ENCODE assay signal across 8 cellular contexts in genomic region chr5:132260714-132261615, GRCh38. TPM values are rescaled to one million over a fixed set of nuclear protein-coding genes. Genes with fewer than 3 reads are reported as not detected.
DNase-seq lines count a peak whose midpoint lies in the region; ATAC-seq and TF ChIP-seq lines count a peak whose summit lies in the region.

No MANE protein-coding gene starts in this region.

- peaks cover 3% of the 10 kb centered on the region for H3K36me3 Mint-ChIP-seq in T-helper 17 cell (ENCODE audit: low read depth)
- H3K36me3 Mint-ChIP-seq in endodermal cell (ENCODE audit: low read depth) = no peaks in the 10 kb centered on the region

- TF ChIP-seq CTCF in BJ (IDR thresholded peaks at IDR 0.05; ENCODE audit: insufficient read depth, low read depth, low read length) (no peak), HCT116 (IDR thresholded peaks at IDR 0.05 in 2 of 3, conservative IDR thresholded peaks at IDR 0.05 in 1 of 3; ENCODE audit: borderline replicate concordance in 1 of 3, insufficient read depth in 1 of 3, low read depth in 2 of 3, low read length in 2 of 3) (no peak), endodermal cell (conservative IDR thresholded peaks at IDR 0.05) (no peak), osteoblast (IDR thresholded peaks at IDR 0.05; ENCODE audit: extremely low read depth, low read depth, low read length) (no peak), vagina (IDR thresholded peaks at IDR 0.05) (no peak)

- H3K4me3 ChIP-seq in BJ (ENCODE audit: low read depth, low read length) = no peak overlapping the region
- H3K4me3 ChIP-seq in HCT116 (replicated peaks in 1 of 2; ENCODE audit: low read depth in 1 of 2, low read length in 2 of 2) = peak overlapping the region in 1 of 2 experiments; percentile 35; a peak in 2 of 4 replicates
- no peak overlapping the region for H3K4me3 ChIP-seq in endodermal cell (ENCODE audit: low read length)
- H3K4me3 ChIP-seq in osteoblast (ENCODE audit: insufficient read depth, low read length) = peak overlapping the region; percentile 81
- H3K4me3 ChIP-seq in vagina = no peak overlapping the region

- peak overlapping the region; percentile 75 for H3K4me2 ChIP-seq in HCT116 (ENCODE audit: low read length)
- H3K4me2 ChIP-seq in osteoblast (ENCODE audit: insufficient read depth, low read length) = peak overlapping the region; percentile 98

- BruUV-seq in HCT116 (replicated peaks; lab: Mats Ljungman, UMichigan) = no TSS peak

- H2AFZ ChIP-seq in HCT116 (ENCODE audit: low read depth, low read length, poor library complexity, severe bottlenecking) = peak overlapping the region; percentile 77
- no peak overlapping the region for H2AFZ ChIP-seq in osteoblast (ENCODE audit: low read length)

- peak overlapping the region; percentile 10 for H3K4me3 Mint-ChIP-seq in T-helper 17 cell
- no peak overlapping the region for H3K4me3 Mint-ChIP-seq in endodermal cell

- H3K4me1 Mint-ChIP-seq in T-helper 17 cell = peaks cover 12% of the 10 kb centered on the region
- peaks cover 4% of the 10 kb centered on the region for H3K4me1 Mint-ChIP-seq in endodermal cell

- H3K9me3 ChIP-seq in HCT116 (ENCODE audit: control insufficient read depth in 1 of 2, insufficient read depth in 1 of 2, low read depth in 1 of 2, low read length in 2 of 2) (no peaks in the 10 kb centered on the region), T-helper 17 cell (ENCODE audit: control insufficient read depth, low read length, poor library complexity, severe bottlenecking) (no peaks in the 10 kb centered on the region), endodermal cell (ENCODE audit: control insufficient read depth, low read length) (no peaks in the 10 kb centered on the region), osteoblast (ENCODE audit: low read depth, low read length) (no peaks in the 10 kb centered on the region), vagina (no peaks in the 10 kb centered on the region)

- peak overlapping the region; percentile 27; the same call in 1 of the 2 replicates for H3K9ac ChIP-seq in HCT116 (ENCODE audit: low read length)
- no peak overlapping the region for H3K9ac ChIP-seq in endodermal cell (ENCODE audit: extremely low read depth, low read length, poor library complexity, severe bottlenecking)

- no peaks in the 10 kb centered on the region for H3K9me3 Mint-ChIP-seq in endodermal cell

- POLR2A ChIA-PET in BJ (lab: Charles Lee) (no interaction called here), HCT116 (lab: Charles Lee) (interaction anchor here (1.4 kb wide), 1 partner anchor 33 kb away, joined by 3 read pairs; the partner anchor contains the start of gene P4HA2)

- TF ChIP-seq POLR2A in HCT116 (IDR thresholded peaks at IDR 0.05; ENCODE audit: borderline replicate concordance, extremely low read depth, insufficient read depth, insufficient read length) (no peak), vagina (IDR thresholded peaks at IDR 0.05) (no peak)

- H3K27ac Mint-ChIP-seq in T-helper 17 cell (peak overlapping the region; percentile 12), endodermal cell (no peak overlapping the region)

- CTCF ChIA-PET in BJ (lab: Yijun Ruan, JAX) = interaction anchor here (0.7 to 5.7 kb wide), 5 partner anchors 12 to 71 kb away, joined by 3 to 42 read pairs (median 3); partner anchors contain the start of gene P4HA2
- CTCF ChIA-PET in HCT116 (lab: Charles Lee) = interaction anchor here (2.8 kb wide), 1 partner anchor 22 kb away, joined by 14 read pairs; no protein-coding TSS in a partner anchor

- peak; percentile 46 for DNase-seq in BJ (ENCODE audit: low read depth)
- DNase-seq in HCT116 (ENCODE audit: low read depth, low spot score) = peak; percentile 72
- DNase-seq in T-helper 17 cell = no peak
- DNase-seq in endodermal cell = peak; percentile 31
- peak; percentile 94 for DNase-seq in osteoblast (ENCODE audit: insufficient read length, low spot score, missing footprints)
- DNase-seq in vagina (ENCODE audit: extremely low spot score in 2 of 2) = peak in 1 of 2 donors; percentile 87

- H3K9me2 ChIP-seq in HCT116 (ENCODE audit: insufficient read depth) = no peaks in the 10 kb centered on the region

- H3K27ac ChIP-seq in HCT116 (ENCODE audit: low read depth, low read length) = peak overlapping the region; percentile 36
- H3K27ac ChIP-seq in endodermal cell (ENCODE audit: low read depth, low read length) = no peak overlapping the region
- H3K27ac ChIP-seq in osteoblast (ENCODE audit: low read depth, low read length) = peak overlapping the region; percentile 98
- peak overlapping the region; percentile 99 for H3K27ac ChIP-seq in vagina

- H3K27me3 ChIP-seq in BJ (ENCODE audit: control insufficient read depth, insufficient read depth, low read length) = no peaks in the 10 kb centered on the region
- H3K27me3 ChIP-seq in HCT116 (ENCODE audit: insufficient read depth, low read length) = no peaks in the 10 kb centered on the region
- H3K27me3 ChIP-seq in endodermal cell (ENCODE audit: control insufficient read depth, insufficient read depth, low read length, poor library complexity, severe bottlenecking) = peaks cover 10% of the 10 kb centered on the region
- H3K27me3 ChIP-seq in osteoblast (ENCODE audit: insufficient read depth, low read length) = no peaks in the 10 kb centered on the region
- no peaks in the 10 kb centered on the region for H3K27me3 ChIP-seq in vagina

- H3K27me3 Mint-ChIP-seq in T-helper 17 cell (peaks cover 27% of the 10 kb centered on the region), endodermal cell (ENCODE audit: insufficient read depth) (peaks cover 15% of the 10 kb centered on the region)

- no peaks in the 10 kb centered on the region for H3K79me2 ChIP-seq in HCT116 (ENCODE audit: insufficient read depth, low read length)
- H3K79me2 ChIP-seq in osteoblast (ENCODE audit: insufficient read depth, low read length) = peaks cover 73% of the 10 kb centered on the region

- TF ChIP-seq RAD21 in HCT116 (IDR thresholded peaks at IDR 0.05; ENCODE audit: low read depth) = no peak

- intact Hi-C loops in HCT116 (cut with micrococcal nuclease) (no loop called here), vagina (cut with DNase I) (loop anchor here (2.0 kb wide), 1 partner anchor 34 kb away; the partner anchor contains the start of gene SLC22A4)

- H3K36me3 ChIP-seq in BJ (ENCODE audit: control insufficient read depth, insufficient read depth, low read length) (no peaks in the 10 kb centered on the region), HCT116 (ENCODE audit: control insufficient read depth in 1 of 2, insufficient read depth in 2 of 2, low read length in 2 of 2) (no peaks in the 10 kb centered on the region), endodermal cell (ENCODE audit: control insufficient read depth, insufficient read depth, low read length) (no peaks in the 10 kb centered on the region), osteoblast (ENCODE audit: insufficient read depth, low read length) (peaks cover 37% of the 10 kb centered on the region), vagina (peaks cover 0 to 7% of the 10 kb centered on the region in 2 donors)

- ATAC-seq in HCT116 (peak; percentile 69), T-helper 17 cell (no peak), GM21528 (IDR thresholded peaks at IDR 0.05; ENCODE audit: low FRiP score, unreplicated experiment) (no peak), HG03521 (IDR thresholded peaks at IDR 0.05; ENCODE audit: unreplicated experiment) (no peak)

- H4K20me1 ChIP-seq in HCT116 (ENCODE audit: insufficient read depth) (no peaks in the 10 kb centered on the region), osteoblast (ENCODE audit: insufficient read depth, low read length) (peaks cover 53% of the 10 kb centered on the region)

- peaks cover 27 to 74% of the 10 kb centered on the region in 2 experiments for H3K4me1 ChIP-seq in HCT116 (ENCODE audit: control insufficient read depth in 1 of 2, insufficient read depth in 2 of 2, low read length in 2 of 2)
- H3K4me1 ChIP-seq in endodermal cell (ENCODE audit: control insufficient read depth, insufficient read depth, low read length) = no peaks in the 10 kb centered on the region
- H3K4me1 ChIP-seq in osteoblast (ENCODE audit: insufficient read depth, low read length) = peaks cover 81% of the 10 kb centered on the region
- H3K4me1 ChIP-seq in vagina = peaks cover 95% of the 10 kb centered on the region

- RAD21 ChIA-PET in HCT116 (lab: Charles Lee; ENCODE audit: low non-redundant PET in 1 of 2, low total read pairs in 2 of 2, uncharacterized antibody in 2 of 2, unreplicated experiment in 2 of 2) = no interaction called here

- 77 to 82% methylated on average over 3 to 6 of the region's 6 CpGs for WGBS in endodermal cell (ENCODE audit: insufficient coverage in 1 of 2, insufficient read length in 1 of 2), 2 experiments

TF ChIP-seq in HCT116, 20 proteins besides CTCF, POLR2A, EP300 and RAD21:
- TF ChIP-seq FOSL1 (IDR thresholded peaks at IDR 0.05; ENCODE audit: low read depth) = no peak
- TF ChIP-seq POLR2AphosphoS5 (IDR thresholded peaks at IDR 0.05; ENCODE audit: low read depth, low read length) = peak; percentile 32

RNA-seq across cellular contexts. Expression of gene PDLIM4, which starts 3.5 kb away (rescaled TPM):
- polyA plus RNA-seq in BJ (2011; rRNA removed) = 17.1 and 31.0 TPM in 2 replicates
- 36.3 and 48.2 TPM in 2 replicates for polyA minus RNA-seq in BJ (2011; rRNA and poly(A)+ RNA removed)
- not detected for total RNA-seq in HCT116 (2021; ENCODE audit: unreplicated experiment)
- polyA plus RNA-seq in HCT116 (2012) = 0.12 and 0.30 TPM in 2 replicates
- total RNA-seq in T-helper 17 cell = not detected
- 10 to 100 TPM in 1 of 2 donors, 1 to 10 TPM in 1; 9.0 to 11.2 TPM for total RNA-seq in endodermal cell
- 32.8 TPM for polyA plus RNA-seq in endodermal cell (2013, experiment 1 of 2)
- 29.0 TPM for polyA plus RNA-seq in endodermal cell (2013, experiment 2 of 2)
- 47.7 and 67.7 TPM in 2 replicates for total RNA-seq in osteoblast
- total RNA-seq in vagina = 76.4 TPM

RNA-seq across cellular contexts. Expression of gene SLC22A4, which starts 33.2 kb away (rescaled TPM):
- polyA plus RNA-seq in BJ (2011; rRNA removed) = 18.0 and 19.3 TPM in 2 replicates
- 13.1 and 13.7 TPM in 2 replicates for polyA minus RNA-seq in BJ (2011; rRNA and poly(A)+ RNA removed)
- total RNA-seq in HCT116 (2021; ENCODE audit: unreplicated experiment) (0.59 TPM), T-helper 17 cell (under 1 TPM in 1 of 2 donors, not detected in 1; 0.70 TPM), endodermal cell (under 1 TPM in 1 of 2 donors, not detected in 1; 0.68 TPM), osteoblast (2.9 and 3.8 TPM in 2 replicates), vagina (1.7 TPM)
- 0.26 and 0.34 TPM in 2 replicates for polyA plus RNA-seq in HCT116 (2012)
- polyA plus RNA-seq in endodermal cell (2013, experiment 1 of 2) = 0.18 TPM
- 0.12 TPM for polyA plus RNA-seq in endodermal cell (2013, experiment 2 of 2)

RNA-seq across cellular contexts. Expression of gene P4HA2, which starts 33.3 kb away (rescaled TPM):
- polyA plus RNA-seq in BJ (2011; rRNA removed) = 372 and 435 TPM in 2 replicates
- polyA minus RNA-seq in BJ (2011; rRNA and poly(A)+ RNA removed) = 131 and 175 TPM in 2 replicates
- total RNA-seq in HCT116 (2021; ENCODE audit: unreplicated experiment) (29.0 TPM), T-helper 17 cell (under 1 TPM in 1 of 2 donors, not detected in 1; 0.50 TPM), endodermal cell (10 to 100 TPM; 15.1 to 19.6 TPM), osteoblast (155 and 186 TPM in 2 replicates), vagina (42.0 TPM)
- 60.4 and 81.2 TPM in 2 replicates for polyA plus RNA-seq in HCT116 (2012)
- 16.6 TPM for polyA plus RNA-seq in endodermal cell (2013, experiment 1 of 2)
- 14.6 TPM for polyA plus RNA-seq in endodermal cell (2013, experiment 2 of 2)

Comparison
In these comparisons a context has a peak if more than half of its experiments do, and no peak if none do; other contexts are left out.
1. DNase-seq: peak in BJ (single experiment), HCT116 (single experiment), endodermal cell (single experiment) and osteoblast (single experiment); none in T-helper 17 cell (0 of 3).
2. RNA of gene P4HA2, which starts 33.3 kb away (total RNA-seq): 155 to 186 TPM in osteoblast, 42.0 TPM in vagina (single experiment), 29.0 TPM in HCT116 (single experiment) and 15.1 to 19.6 TPM in endodermal cell; 0.50 TPM in T-helper 17 cell; every median in the first group is over 10 times any median in the second.